ENCODE assay signal across 1 cellular context in the genomic region with DNA sequence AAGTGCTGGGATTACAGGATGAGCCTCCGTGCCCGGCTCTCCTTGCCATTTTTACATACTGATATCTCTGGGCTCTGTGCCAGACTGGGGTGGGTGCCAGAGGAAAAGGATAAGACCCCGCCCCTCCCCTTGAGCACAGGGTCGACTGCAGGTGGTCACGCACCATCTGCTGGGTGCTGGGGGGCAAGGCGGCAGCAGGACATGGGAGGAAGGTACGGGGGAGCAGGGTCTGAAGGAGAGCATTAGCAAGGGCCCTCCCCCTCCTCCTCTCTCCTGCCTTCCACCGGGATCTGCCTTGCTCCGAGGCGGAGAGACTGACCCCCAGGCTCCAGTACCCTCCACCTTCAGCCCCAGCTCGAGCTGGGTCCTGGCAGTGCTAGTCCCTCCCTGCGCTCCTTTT.
A peak's percentile ranks its signal among the peaks of the same experiment; 100 is the strongest.
TF ChIP-seq lines count a peak whose summit lies in the region.

No MANE protein-coding gene starts in this region.

TF ChIP-seq in K562, 482 proteins besides CTCF, POLR2A, EP300 and RAD21:
- peak; percentile 7; the same call in 1 of the 2 replicates for TF ChIP-seq NFIC (IDR thresholded peaks at IDR 0.05)
- no peak for TF ChIP-seq KLF1 (tag; IDR thresholded peaks at IDR 0.05)
